Comparison of ENCODE assay signal across 8 cellular contexts in the genomic region with DNA sequence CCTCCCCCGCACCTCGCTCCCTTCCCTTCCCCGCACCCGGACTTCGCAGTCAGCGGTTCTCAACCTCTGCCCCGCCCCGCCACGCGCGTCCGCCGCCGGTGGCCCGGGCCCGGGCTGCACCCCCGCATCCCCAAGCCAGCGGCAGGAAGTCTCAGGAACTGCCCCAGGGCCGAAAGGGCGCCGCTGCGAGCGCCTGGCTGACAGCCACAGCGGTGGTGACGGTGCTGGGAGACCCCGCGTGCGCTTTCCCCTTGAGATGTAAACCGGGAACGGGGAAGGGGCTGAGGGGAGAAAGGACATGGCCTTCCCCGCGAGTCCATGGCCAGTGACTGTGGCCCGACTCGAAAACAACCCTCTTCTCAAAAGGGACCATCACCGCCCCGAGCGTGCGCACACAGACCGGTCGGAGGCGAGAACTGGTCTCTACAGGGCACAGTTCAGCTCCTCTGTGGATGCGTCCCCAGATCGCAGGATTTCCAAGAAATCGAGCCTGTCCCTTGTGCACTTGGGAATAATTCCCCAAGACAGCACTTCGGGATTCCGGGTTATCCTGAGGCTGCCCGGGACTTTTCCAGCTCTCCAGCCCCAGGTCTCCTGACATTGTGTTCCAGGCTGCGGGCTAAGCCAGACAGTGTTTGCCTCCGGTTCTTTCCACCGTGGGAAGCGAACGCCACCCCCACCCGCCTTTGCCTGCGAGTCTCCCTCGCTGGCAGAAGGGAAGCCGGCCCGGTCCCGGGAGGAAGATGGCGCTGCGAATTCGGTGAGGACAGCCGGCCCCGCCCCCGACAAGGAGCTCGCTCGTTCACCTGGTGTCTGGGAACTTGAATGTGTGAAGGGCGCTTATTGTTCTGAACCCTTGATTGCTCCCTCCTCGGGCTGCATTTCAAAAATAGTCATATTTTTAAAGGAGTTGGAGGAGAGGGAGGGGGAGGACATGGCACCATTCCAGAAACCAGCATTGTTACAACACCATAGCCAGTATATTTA. TPM values are rescaled to one million over a fixed set of nuclear protein-coding genes. Genes with fewer than 3 reads are reported as not detected.
DNase-seq lines count a peak whose midpoint lies in the region; ATAC-seq, FAIRE-seq and TF ChIP-seq lines count a peak whose summit lies in the region.

No MANE protein-coding gene starts in this region.

- TF ChIP-seq CTCF in KMS-11 (conservative IDR thresholded peaks at IDR 0.05; ENCODE audit: low read depth, low read length): no peak

- no peaks in the 10 kb centered on the region for H3K9me3 ChIP-seq in neuron (ENCODE audit: low read length)

- peak; percentile 95 for DNase-seq in COR-L47 (lab: John Stamatoyannopoulos, UW)
- DNase-seq in SKM-1 treated with dmso at 0.1 percent for 144 hours (lab: John Stamatoyannopoulos, UW; ENCODE audit: unreplicated experiment): peak; percentile 45
- DNase-seq in frontal cortex (ENCODE audit: low spot score in 2 of 2): peak; percentile 53 to 64
- DNase-seq in inferior parietal cortex (ENCODE audit: extremely low spot score): no peak

- no peak overlapping the region for H3K27ac ChIP-seq in KMS-11

- H3K9ac ChIP-seq in KMS-11: peak overlapping the region; percentile 44; the same call in 1 of the 2 replicates

- H3K36me3 ChIP-seq in KMS-11 (ENCODE audit: insufficient read depth) (no peaks in the 10 kb centered on the region), neuron (ENCODE audit: insufficient read depth, low read length) (no peaks in the 10 kb centered on the region)

- H4K20me1 ChIP-seq in KMS-11 (ENCODE audit: insufficient read depth): no peaks in the 10 kb centered on the region

- no peaks in the 10 kb centered on the region for H3K79me2 ChIP-seq in KMS-11 (ENCODE audit: insufficient read depth, low read depth)

- no peak for FAIRE-seq in frontal cortex (lab: Jason Lieb, UNC)

- H3K4me3 ChIP-seq in KMS-11 (IDR thresholded peaks at IDR 0.05; ENCODE audit: insufficient read depth, low read depth, low read length): no peak overlapping the region
- peak overlapping the region; percentile 35 for H3K4me3 ChIP-seq in neuron (ENCODE audit: low read length)

- H3K4me2 ChIP-seq in KMS-11: peak overlapping the region; percentile 25; the same call in 1 of the 2 replicates

- ATAC-seq in GM21447 (IDR thresholded peaks at IDR 0.05; ENCODE audit: unreplicated experiment) (no peak), HG03460 (IDR thresholded peaks at IDR 0.05; ENCODE audit: unreplicated experiment) (no peak)

- H2AFZ ChIP-seq in KMS-11 (ENCODE audit: low read depth) (peak overlapping the region; percentile 54), neuron (ENCODE audit: low read depth, low read length) (peak overlapping the region; percentile 75)

- H3K27me3 ChIP-seq in KMS-11 (ENCODE audit: insufficient read depth, low read depth) (no peaks in the 10 kb centered on the region), neuron (ENCODE audit: insufficient read depth, low read length) (peaks cover 65% of the 10 kb centered on the region)

- H3K4me1 ChIP-seq in KMS-11 (ENCODE audit: low read depth, poor library complexity, severe bottlenecking): peaks cover 7% of the 10 kb centered on the region
- H3K4me1 ChIP-seq in neuron (ENCODE audit: insufficient read depth, low read length): peaks cover 10% of the 10 kb centered on the region

RNA-seq across cellular contexts. Expression of gene LRATD1, which starts 2.7 kb away (rescaled TPM):
- 29.8 TPM for total RNA-seq in frontal cortex
